In genomic region chr21:8212986-8213551, GRCh38 we compare ENCODE assay signal across 8 cellular contexts.
DNase-seq lines count a peak whose midpoint lies in the region; ATAC-seq, FAIRE-seq and TF ChIP-seq lines count a peak whose summit lies in the region.
"Not testable (repeated sequence)": the region's sequence is repeated elsewhere in the genome, so short reads cannot be mapped to it uniquely, and the experiment has no call there.

No MANE protein-coding gene starts in this region.

- H3K36me3 ChIP-seq in CD4-positive, alpha-beta memory T cell (ENCODE audit: insufficient read depth, low read length); K562 (ENCODE audit: control insufficient read depth, insufficient read depth, low read length); left lung; sigmoid colon: not testable (repeated sequence)

- not testable (repeated sequence) for H3K4me3 ChIP-seq in CD4-positive, alpha-beta memory T cell (ENCODE audit: low read length in 2 of 2); K562; left lung; sigmoid colon

- H3K4me1 ChIP-seq in CD4-positive, alpha-beta memory T cell (ENCODE audit: insufficient read depth, low read length); K562 (replicated peaks in 1 of 2; ENCODE audit: control insufficient read depth in 2 of 2, insufficient read depth in 2 of 2, low read length in 2 of 2); left lung; sigmoid colon: not testable (repeated sequence)

- in situ Hi-C loops in K562 (cut with MboI): not testable (repeated sequence)

- H3K9me1 ChIP-seq in K562 (ENCODE audit: control insufficient read depth, insufficient read depth, low read length): not testable (repeated sequence)

- POLR2A ChIA-PET in CD4-positive, alpha-beta memory T cell (lab: Charles Lee; ENCODE audit: partially characterized antibody); K562 (lab: Yijun Ruan, JAX): not testable (repeated sequence)

- WGBS in K562 (ENCODE audit: insufficient coverage, low coverage, missing lambda C conversion rate): no CpG with 5 or more reads among the region's 111 CpGs
- 42 to 91% methylated on average over 32 to 38 of the region's 111 CpGs for WGBS in sigmoid colon, 2 donors

- ATAC-seq in HG02678 (IDR thresholded peaks at IDR 0.05; ENCODE audit: unreplicated experiment): peak; percentile 66
- not testable (repeated sequence) for ATAC-seq in T-helper 17 cell, K562, left lung

- not testable (repeated sequence) for H3K27me3 ChIP-seq in CD4-positive, alpha-beta memory T cell (ENCODE audit: insufficient read depth, low read length); K562 (ENCODE audit: control insufficient read depth in 2 of 2, insufficient read depth in 2 of 2, low read length in 2 of 2); left lung; sigmoid colon

- H3K27me3 Mint-ChIP-seq in CD4-positive, alpha-beta memory T cell; T-helper 17 cell: not testable (repeated sequence)

- CTCF ChIA-PET in CD4-positive, alpha-beta memory T cell (lab: Charles Lee; ENCODE audit: partially characterized antibody); K562 (lab: Yijun Ruan, JAX; ENCODE audit: low intra/inter-chr PET ratio): not testable (repeated sequence)

- H2AFZ ChIP-seq in K562 (ENCODE audit: low read depth, low read length): not testable (repeated sequence)

- H3K27ac Mint-ChIP-seq in CD4-positive, alpha-beta memory T cell; T-helper 17 cell: not testable (repeated sequence)

- H3K4me3 Mint-ChIP-seq in CD4-positive, alpha-beta memory T cell; T-helper 17 cell: not testable (repeated sequence)

- BruUV-seq in K562 (replicated peaks; lab: Mats Ljungman, UMichigan): not testable (repeated sequence)

- DNase-seq in CD4-positive, alpha-beta memory T cell: peak in 3 of 5 donors; percentile 2 to 78 (median 37)
- DNase-seq in T-helper 17 cell (peak; percentile 40 to 67 (median 52)), activated T-cell treated with anti-CD3 and anti-CD28 coated beads for 1 hour (ENCODE audit: low read depth) (peak; percentile 72), left lung (peak; percentile 90 to 91), sigmoid colon (peak; percentile 58)
- not testable (repeated sequence) for DNase-seq in K562 (ENCODE audit: extremely low read depth in 1 of 4, low spot score in 3 of 4)
- DNase-seq in stimulated activated CD8-positive, alpha-beta memory T cell treated with anti-CD3 and anti-CD28 coated beads, Interleukin-15, amount 100 ng/mL, for 48 hours (ENCODE audit: low read depth in 2 of 2): peak; percentile 3 to 82

- not testable (repeated sequence) for H3K9me3 ChIP-seq in CD4-positive, alpha-beta memory T cell (ENCODE audit: control insufficient read depth in 1 of 2, low read length in 2 of 2); T-helper 17 cell (ENCODE audit: control insufficient read depth, low read length, poor library complexity, severe bottlenecking); K562 (replicated peaks; ENCODE audit: control insufficient read depth, insufficient read depth, low read depth, low read length); left lung; sigmoid colon

- TF ChIP-seq POLR2A in K562 (conservative IDR thresholded peaks at IDR 0.05); sigmoid colon (IDR thresholded peaks at IDR 0.05): not testable (repeated sequence)

- FAIRE-seq in K562 (lab: Jason Lieb, UNC): not testable (repeated sequence)

- not testable (repeated sequence) for TF ChIP-seq CTCF in K562 (IDR thresholded peaks at IDR 0.05 in 2 of 3, conservative IDR thresholded peaks at IDR 0.05 in 1 of 3; ENCODE audit: insufficient read depth in 2 of 3, low read depth in 1 of 3, low read length in 3 of 3); left lung (IDR thresholded peaks at IDR 0.05); sigmoid colon (IDR thresholded peaks at IDR 0.05)

- not testable (repeated sequence) for H3K79me2 ChIP-seq in K562 (ENCODE audit: control insufficient read depth, insufficient read depth, low read length)

- H3K36me3 Mint-ChIP-seq in CD4-positive, alpha-beta memory T cell; T-helper 17 cell (ENCODE audit: low read depth): not testable (repeated sequence)

- not testable (repeated sequence) for TF ChIP-seq RAD21 in K562 (CRISPR knock-in tag; conservative IDR thresholded peaks at IDR 0.05 in 1 of 2, IDR thresholded peaks at IDR 0.05 in 1 of 2)

- H4K20me1 ChIP-seq in K562 (replicated peaks; ENCODE audit: control insufficient read depth, insufficient read depth, low read length): not testable (repeated sequence)

- not testable (repeated sequence) for H3K4me1 Mint-ChIP-seq in CD4-positive, alpha-beta memory T cell; T-helper 17 cell

- H3K9me3 Mint-ChIP-seq in CD4-positive, alpha-beta memory T cell: not testable (repeated sequence)

- intact Hi-C loops in CD4-positive, alpha-beta memory T cell (cut with micrococcal nuclease); K562 (cut with micrococcal nuclease); left lung (cut with DNase I); sigmoid colon (cut with DNase I): not testable (repeated sequence)

- not testable (repeated sequence) for H3K9ac ChIP-seq in K562 (ENCODE audit: insufficient read depth in 1 of 2, low read depth in 2 of 2, low read length in 2 of 2)

- not testable (repeated sequence) for H3K4me2 ChIP-seq in K562 (ENCODE audit: insufficient read depth, low read length)

- TF ChIP-seq EP300 in K562 (IDR thresholded peaks at IDR 0.05; ENCODE audit: low read length); sigmoid colon (IDR thresholded peaks at IDR 0.05): not testable (repeated sequence)

- H3K27ac ChIP-seq in CD4-positive, alpha-beta memory T cell (ENCODE audit: low read depth, low read length); K562 (ENCODE audit: extremely low read depth, low read depth, low read length); left lung; sigmoid colon: not testable (repeated sequence)

TF ChIP-seq in K562, 482 proteins besides CTCF, POLR2A, EP300 and RAD21:
- TF ChIP-seq THAP12 (CRISPR knock-in tag; IDR thresholded peaks at IDR 0.05) (0 out of 2 replicates have a peak, but pooled peaks have one; percentile 20), SMAD4 (CRISPR knock-in tag; conservative IDR thresholded peaks at IDR 0.05) (peak; percentile 65), CXXC5 (CRISPR knock-in tag; IDR thresholded peaks at IDR 0.05) (peak; percentile 69), PHF20 (IDR thresholded peaks at IDR 0.05; ENCODE audit: partially characterized antibody) (peak; percentile 45), DMBX1 (CRISPR knock-in tag; IDR thresholded peaks at IDR 0.05; ENCODE audit: borderline replicate concordance) (0 out of 2 replicates have a peak, but pooled peaks have one; percentile 23), MAZ (CRISPR knock-in tag; conservative IDR thresholded peaks at IDR 0.05 in 1 of 2, IDR thresholded peaks at IDR 0.05 in 1 of 2) (0 out of 4 replicates have a peak, but pooled peaks of 1 of the 2 experiments have one; percentile 47)
